ENCODE assay signal across 8 cellular contexts in the genomic region with DNA sequence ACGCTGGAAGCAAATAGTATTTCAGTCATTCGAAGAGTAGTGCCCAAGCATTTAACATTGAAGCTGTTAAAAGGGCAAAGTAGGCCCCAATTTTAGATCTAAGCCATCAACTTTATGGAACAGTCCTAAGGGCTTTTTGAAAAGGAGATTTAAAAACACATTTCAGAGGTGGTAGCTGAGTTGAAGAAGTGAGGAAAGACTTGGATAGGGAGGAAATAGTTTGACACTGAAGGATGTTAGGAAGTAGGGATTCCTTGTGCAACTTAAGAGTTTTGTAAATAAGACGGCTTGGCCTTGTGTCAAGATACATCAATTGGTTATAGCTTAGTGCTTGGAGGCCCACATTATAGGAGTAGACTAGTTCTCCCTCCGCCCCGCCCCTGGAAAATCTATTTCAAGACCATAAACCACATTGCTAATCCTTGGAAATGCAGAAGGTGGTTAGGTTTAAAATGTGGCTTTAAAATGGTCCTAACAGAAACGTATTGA. TPM values are rescaled to one million over a fixed set of nuclear protein-coding genes. Genes with fewer than 3 reads are reported as not detected.
DNase-seq lines count a peak whose midpoint lies in the region; ATAC-seq and TF ChIP-seq lines count a peak whose summit lies in the region.

No MANE protein-coding gene starts in this region.

- H3K27me3 ChIP-seq in psoas muscle (ENCODE audit: insufficient read depth in 3 of 3, low read length in 2 of 3), result no peaks in the 10 kb centered on the region

- H3K9me3 ChIP-seq in KOPT-K1 (ENCODE audit: insufficient read depth, low read length, poor library complexity, severe bottlenecking), result no peaks in the 10 kb centered on the region
- no peaks in the 10 kb centered on the region for H3K9me3 ChIP-seq in psoas muscle

- H3K4me3 ChIP-seq in fibroblast of the aortic adventitia (ENCODE audit: low read depth, low read length), result peak overlapping the region; percentile 60
- peak overlapping the region; percentile 89 for H3K4me3 ChIP-seq in psoas muscle

- peaks cover 16% of the 10 kb centered on the region for H3K4me1 ChIP-seq in psoas muscle

- DNase-seq in EH (ENCODE audit: low read depth) (peak; percentile 53), fibroblast of the aortic adventitia (ENCODE audit: low read depth) (peak; percentile 65), psoas muscle (no peak), NCI-H2227 treated with DMSO at 0.1 percent for 48 hours (lab: John Stamatoyannopoulos, UW) (no peak), HK-2 (ENCODE audit: unreplicated experiment) (no peak), amniotic stem cell (lab: John Stamatoyannopoulos, UW) (no peak)

- WGBS in psoas muscle, 3 donors, result 35 to 40% (median 36%) methylated on average over 6 of the region's 6 CpGs

- peak overlapping the region; percentile 100 for H3K27ac ChIP-seq in KOPT-K1 (ENCODE audit: low read depth, low read length, poor library complexity, severe bottlenecking)
- H3K27ac ChIP-seq in VCaP, result peak overlapping the region; percentile 98
- peak overlapping the region; percentile 97 for H3K27ac ChIP-seq in psoas muscle

- intact Hi-C loops in psoas muscle (cut with DNase I), result loop anchor here in 1 of 2 donors (2.0 kb wide), 3 partner anchors 21 to 103 kb away; a partner anchor contains a TSS

- ATAC-seq in psoas muscle, result no peak

- peaks cover 40% of the 10 kb centered on the region for H3K36me3 ChIP-seq in KOPT-K1 (ENCODE audit: insufficient read depth, low read length)
- peaks cover 6 to 25% of the 10 kb centered on the region in 2 donors for H3K36me3 ChIP-seq in psoas muscle (ENCODE audit: insufficient read depth in 1 of 2, low read depth in 1 of 2)

- TF ChIP-seq CTCF in VCaP (conservative IDR thresholded peaks at IDR 0.05) (no peak), fibroblast of the aortic adventitia (IDR thresholded peaks at IDR 0.05; ENCODE audit: insufficient read depth, low read length) (no peak), psoas muscle (IDR thresholded peaks at IDR 0.05) (no peak)

RNA-seq across cellular contexts. Expression of a gene that starts 0.8 kb away (rescaled TPM):
- 159 and 2,451 TPM in 2 replicates for total RNA-seq in fibroblast of the aortic adventitia (ENCODE audit: low replicate concordance)
- total RNA-seq in psoas muscle, result 100 to 1,000 TPM; 101 to 368 (median 242) TPM
- 1,000 to 10,000 TPM in 1 of 3 donors, 100 to 1,000 TPM in 2; 294 to 1,147 (median 389) TPM for polyA plus RNA-seq in psoas muscle

RNA-seq across cellular contexts. Expression of a gene that starts 21.4 kb away (rescaled TPM):
- 20.2 and 57.3 TPM in 2 replicates for total RNA-seq in fibroblast of the aortic adventitia (ENCODE audit: low replicate concordance)
- total RNA-seq in psoas muscle, result 10 to 100 TPM; 13.3 to 27.3 (median 21.3) TPM
- 10 to 100 TPM; 13.3 to 16.8 (median 14.1) TPM for polyA plus RNA-seq in psoas muscle

RNA-seq across cellular contexts. Expression of a gene that starts 37.4 kb away (rescaled TPM):
- total RNA-seq in fibroblast of the aortic adventitia (ENCODE audit: low replicate concordance), result 0.41 TPM in 1 of 2 replicates, not detected in the other
- under 1 TPM; 0.07 to 0.43 (median 0.17) TPM for total RNA-seq in psoas muscle
- under 1 TPM; 0.08 to 0.39 (median 0.17) TPM for polyA plus RNA-seq in psoas muscle

RNA-seq across cellular contexts. Expression of a gene that starts 56.9 kb away (rescaled TPM):
- total RNA-seq in fibroblast of the aortic adventitia (ENCODE audit: low replicate concordance) (320 and 961 TPM in 2 replicates), psoas muscle (10 to 100 TPM; 21.3 to 29.8 (median 29.0) TPM)
- polyA plus RNA-seq in psoas muscle, result 10 to 100 TPM; 16.4 to 48.2 (median 29.9) TPM

Comparison
In these comparisons a context has a peak if more than half of its experiments do, and no peak if none do; other contexts are left out.
1. DNase-seq: peak in EH (single experiment) and fibroblast of the aortic adventitia (single experiment); none in psoas muscle (0 of 2), NCI-H2227 treated with DMSO at 0.1 percent for 48 hours (single experiment), HK-2 (single experiment) and amniotic stem cell (single experiment).
2. Peak in every context shown above with its lines, with median percentiles within 50 percentile points of each other: H3K27ac ChIP-seq.